28 cellular contexts compared by ENCODE assay signal in genomic region chr5:58412081-58412480, GRCh38.
"Had no signal": no experiment of that assay in that cellular context is flagged by ENCODE, and none has a peak within 500 bp of the region (broad histone marks: within the 10 kb centered on the region; RNA-seq: fewer than 3 reads in every experiment).

No MANE protein-coding gene starts in this region.

- H3K9me3 ChIP-seq: colonic mucosa, esophagus muscularis mucosa, heart right ventricle, lower lobe of right lung, neutrophil, right lobe of liver, thoracic aorta, upper lobe of left lung had no signal

- H3K4me1 ChIP-seq: colonic mucosa, esophagus muscularis mucosa, lower lobe of right lung, right lobe of liver had no signal

- ATAC-seq: activated CD4-positive, CD25-positive, alpha-beta regulatory T cell treated with anti-CD3 and anti-CD28 coated beads, Interleukin-2, amount 50 U/mL, for 24 hours; heart right ventricle; left lobe of liver; lower lobe of right lung; right lobe of liver; stimulated activated naive CD8-positive, alpha-beta T cell treated with anti-CD3 and anti-CD28 coated beads, Interleukin-15, Interleukin-2, amounts not matched to agents 100 U/mL and 50 U/mL, for 24 hours had no signal

- FAIRE-seq: endometrium had no signal

- H3K9me3 Mint-ChIP-seq: activated CD4-positive, alpha-beta memory T cell treated with anti-CD3 and anti-CD28 coated beads for 36 hours; activated T-helper 1 cell treated with anti-CD3 and anti-CD28 coated beads, Interleukin-12 subunit alpha, Interleukin-12 subunit beta, Interleukin-2, Interleukin-4 antibody, amounts not matched to agents 30 ng/mL and 10 ng/mL and 1 ng/mL, durations not matched to agents 14 hours and 24 hours and 36 hours; nephron progenitor cell had no signal

- H3K36me3 ChIP-seq: colonic mucosa, esophagus muscularis mucosa, heart right ventricle, lower lobe of right lung, neutrophil, right lobe of liver, thoracic aorta, upper lobe of left lung, WERI-Rb-1 had no signal

- H3K36me3 Mint-ChIP-seq: activated CD4-positive, alpha-beta memory T cell treated with anti-CD3 and anti-CD28 coated beads for 36 hours had no signal

- H3K4me3 ChIP-seq: colonic mucosa, esophagus muscularis mucosa, heart right ventricle, lower lobe of right lung, right lobe of liver, thoracic aorta, upper lobe of left lung had no signal

- H3K27me3 ChIP-seq: colonic mucosa, esophagus muscularis mucosa, heart right ventricle, neutrophil, right lobe of liver, upper lobe of left lung had no signal

- H3K27ac Mint-ChIP-seq: activated CD4-positive, alpha-beta memory T cell treated with anti-CD3 and anti-CD28 coated beads for 36 hours; activated T-helper 1 cell treated with anti-CD3 and anti-CD28 coated beads, Interleukin-12 subunit alpha, Interleukin-12 subunit beta, Interleukin-2, Interleukin-4 antibody, amounts not matched to agents 30 ng/mL and 10 ng/mL and 1 ng/mL, durations not matched to agents 14 hours and 24 hours and 36 hours; nephron progenitor cell had no signal

- H3K4me3 Mint-ChIP-seq: activated CD4-positive, alpha-beta memory T cell treated with anti-CD3 and anti-CD28 coated beads for 36 hours; activated T-helper 1 cell treated with anti-CD3 and anti-CD28 coated beads, Interleukin-12 subunit alpha, Interleukin-12 subunit beta, Interleukin-2, Interleukin-4 antibody, amounts not matched to agents 30 ng/mL and 10 ng/mL and 1 ng/mL, durations not matched to agents 14 hours and 24 hours and 36 hours; nephron progenitor cell had no signal

- H3K27ac ChIP-seq: colonic mucosa, esophagus muscularis mucosa, heart right ventricle, lower lobe of right lung, neutrophil, right lobe of liver, thoracic aorta, upper lobe of left lung, WERI-Rb-1 had no signal

- DNase-seq: activated CD4-positive, alpha-beta memory T cell treated with anti-CD3 and anti-CD28 coated beads for 36 hours; activated CD4-positive, alpha-beta T cell treated with anti-CD3 and anti-CD28 coated beads for 48 hours; activated CD8-positive, alpha-beta memory T cell treated with anti-CD3 and anti-CD28 coated beads, Interleukin-2, amount 50 U/mL, for 4 hours; activated gamma-delta T cell; activated naive CD4-positive, alpha-beta T cell treated with anti-CD3 and anti-CD28 coated beads, Interleukin-2, amount 50 U/mL, for 16 hours; activated T-cell treated with anti-CD3 and anti-CD28 coated beads, Interleukin-2, amount 50 U/mL, for 1 hour; amygdala; cerebellar nuclear complex; colonic mucosa; effector CD8-positive, alpha-beta T cell; foreskin melanocyte; heart right ventricle; lower lobe of right lung; nephron progenitor cell; right lobe of liver; stimulated activated CD4-positive, alpha-beta T cell treated with anti-CD3 and anti-CD28 coated beads, Interleukin-12 subunit alpha, Interleukin-12 subunit beta, amount 100 ng/mL, for 4 hours; stimulated activated CD4-positive, alpha-beta T cell treated with anti-CD3 and anti-CD28 coated beads, Interleukin-4, amount 100 ng/mL, for 1 hour; stimulated activated naive CD8-positive, alpha-beta T cell treated with anti-CD3 and anti-CD28 coated beads, Interleukin-15, Interleukin-2, amounts not matched to agents 100 U/mL and 50 U/mL, for 24 hours; T-helper 9 cell; upper lobe of left lung; WERI-Rb-1 had no signal
